Comparison of ENCODE assay signal across 21 cellular contexts in the genomic region with DNA sequence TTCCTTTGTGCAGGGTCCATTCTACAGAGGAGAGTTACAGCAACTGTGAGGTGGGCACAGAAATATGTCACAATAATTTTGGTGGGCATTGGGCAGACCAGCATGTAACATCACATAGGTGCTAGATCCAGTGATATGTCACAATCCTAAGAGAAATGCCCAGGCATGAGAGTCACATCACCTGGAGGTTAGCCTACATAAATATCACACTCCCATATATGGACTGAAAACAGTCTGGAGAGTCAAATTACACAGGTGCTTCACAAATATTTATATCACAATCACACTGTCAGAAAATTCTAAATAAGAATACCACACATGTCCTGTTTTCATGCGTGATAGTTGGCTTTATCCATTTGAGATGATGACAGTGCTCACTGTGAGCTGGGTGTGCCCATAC.
DNase-seq lines count a peak whose midpoint lies in the region; ATAC-seq, FAIRE-seq and TF ChIP-seq lines count a peak whose summit lies in the region.
"Had no signal": no experiment of that assay in that cellular context is flagged by ENCODE, and none has a peak within 500 bp of the region (broad histone marks: within the 10 kb centered on the region; RNA-seq: fewer than 3 reads in every experiment).

No MANE protein-coding gene starts in this region.

- H3K4me1 ChIP-seq in RWPE2 (ENCODE audit: insufficient read depth, poor library complexity, severe bottlenecking), result peaks cover 22% of the 10 kb centered on the region
- H3K4me1 ChIP-seq in neutrophil (ENCODE audit: control insufficient read depth in 1 of 2, insufficient read depth in 1 of 2, low read depth in 1 of 2, low read length in 1 of 2), result peaks cover 0 to 89% of the 10 kb centered on the region in 2 experiments
- H3K4me1 ChIP-seq in suprapubic skin, result no peaks in the 10 kb centered on the region
- H3K4me1 ChIP-seq: A549; BLaER1 treated with 17β-estradiol and CSF1 and Interleukin-3, amounts not matched to agents 10 nM and 100 nM; Caco-2 had no signal

- TF ChIP-seq POLR2A in suprapubic skin (IDR thresholded peaks at IDR 0.05), result no peak

- H3K9me3 ChIP-seq in RWPE2 (ENCODE audit: severe bottlenecking) (no peaks in the 10 kb centered on the region), neutrophil (no peaks in the 10 kb centered on the region), suprapubic skin (no peaks in the 10 kb centered on the region)
- H3K9me3 ChIP-seq: A549; BLaER1 treated with 17β-estradiol and CSF1 and Interleukin-3, amounts not matched to agents 10 nM and 100 nM; Caco-2 had no signal

- FAIRE-seq in GM19239 (lab: Jason Lieb, UNC), result no peak
- FAIRE-seq: A549, D721Med, G401.6, GM12891 had no signal

- H3K36me3 ChIP-seq in RWPE2 (ENCODE audit: low read depth) (no peaks in the 10 kb centered on the region), neutrophil (no peaks in the 10 kb centered on the region), suprapubic skin (no peaks in the 10 kb centered on the region)
- H3K36me3 ChIP-seq: BLaER1 treated with 17β-estradiol and CSF1 and Interleukin-3, amounts not matched to agents 10 nM and 100 nM had no signal

- whole genome bisulfite sequencing in suprapubic skin, result no CpG with 5 or more reads among the region's 1 CpG

- peak; percentile 46 for DNase-seq in LNCaP clone FGC (ENCODE audit: low read depth)
- DNase-seq in RWPE2 (ENCODE audit: low spot score), result no peak
- peak; percentile 60 for DNase-seq in epithelial cell of esophagus (ENCODE audit: low read depth)
- DNase-seq in suprapubic skin (ENCODE audit: low spot score in 2 of 2), result no peak
- no peak for DNase-seq in GM19239 (ENCODE audit: insufficient read length, low spot score)
- DNase-seq: AML-193; Caco-2; Calu3; CD4-positive, alpha-beta T cell; CD8-positive, alpha-beta T cell; DMS79 treated with DMSO at 0.1 percent for 48 hours; GF-D8 had no signal

- TF ChIP-seq EP300 in suprapubic skin (IDR thresholded peaks at IDR 0.05), result no peak

- TF ChIP-seq CTCF in LNCaP clone FGC (IDR thresholded peaks at IDR 0.05; ENCODE audit: control insufficient read depth, extremely low read depth, insufficient read depth), result no peak
- no peak for TF ChIP-seq CTCF in RWPE2 (IDR thresholded peaks at IDR 0.05; ENCODE audit: poor library complexity, severe bottlenecking)
- no peak for TF ChIP-seq CTCF in epithelial cell of esophagus (IDR thresholded peaks at IDR 0.05; ENCODE audit: insufficient read depth, low read depth, low read length, missing control alignments)
- no peak for TF ChIP-seq CTCF in neutrophil (IDR thresholded peaks at IDR 0.05)
- no peak for TF ChIP-seq CTCF in suprapubic skin (IDR thresholded peaks at IDR 0.05)

- H3K27me3 ChIP-seq in RWPE2 (ENCODE audit: insufficient read depth, poor library complexity, severe bottlenecking) (no peaks in the 10 kb centered on the region), neutrophil (no peaks in the 10 kb centered on the region), suprapubic skin (no peaks in the 10 kb centered on the region)
- H3K27me3 ChIP-seq: BLaER1 treated with 17β-estradiol and CSF1 and Interleukin-3, amounts not matched to agents 10 nM and 100 nM had no signal

- H3K27ac ChIP-seq in RWPE2 (ENCODE audit: poor library complexity, severe bottlenecking), result peak overlapping the region; percentile 46
- H3K27ac ChIP-seq in neutrophil, result peak overlapping the region; percentile 84
- no peak overlapping the region for H3K27ac ChIP-seq in suprapubic skin
- H3K27ac ChIP-seq: 22Rv1; A549; BLaER1 treated with 17β-estradiol and CSF1 and Interleukin-3, amounts not matched to agents 10 nM and 100 nM; C4-2B had no signal

- ATAC-seq in RWPE2 (ENCODE audit: low read depth) (peak; percentile 58), HG03097 (IDR thresholded peaks at IDR 0.05; ENCODE audit: low FRiP score, unreplicated experiment) (no peak)
- ATAC-seq: A549; CD8-positive, alpha-beta T cell had no signal

- H3K4me3 ChIP-seq in LNCaP clone FGC (ENCODE audit: low read depth, low read length) (no peak overlapping the region), RWPE2 (ENCODE audit: severe bottlenecking) (no peak overlapping the region), epithelial cell of esophagus (ENCODE audit: low read length) (no peak overlapping the region), neutrophil (ENCODE audit: low read depth in 1 of 2, low read length in 1 of 2) (no peak overlapping the region), suprapubic skin (no peak overlapping the region)
- H3K4me3 ChIP-seq: A549; BLaER1 treated with 17β-estradiol and CSF1 and Interleukin-3, amounts not matched to agents 10 nM and 100 nM had no signal

Comparison
In these comparisons a context has a peak if more than half of its experiments do, and no peak if none do; other contexts are left out.
1. DNase-seq: peak in LNCaP clone FGC (single experiment) and epithelial cell of esophagus (single experiment); none in RWPE2 (single experiment), suprapubic skin (0 of 2) and GM19239 (single experiment).